In the genomic region with DNA sequence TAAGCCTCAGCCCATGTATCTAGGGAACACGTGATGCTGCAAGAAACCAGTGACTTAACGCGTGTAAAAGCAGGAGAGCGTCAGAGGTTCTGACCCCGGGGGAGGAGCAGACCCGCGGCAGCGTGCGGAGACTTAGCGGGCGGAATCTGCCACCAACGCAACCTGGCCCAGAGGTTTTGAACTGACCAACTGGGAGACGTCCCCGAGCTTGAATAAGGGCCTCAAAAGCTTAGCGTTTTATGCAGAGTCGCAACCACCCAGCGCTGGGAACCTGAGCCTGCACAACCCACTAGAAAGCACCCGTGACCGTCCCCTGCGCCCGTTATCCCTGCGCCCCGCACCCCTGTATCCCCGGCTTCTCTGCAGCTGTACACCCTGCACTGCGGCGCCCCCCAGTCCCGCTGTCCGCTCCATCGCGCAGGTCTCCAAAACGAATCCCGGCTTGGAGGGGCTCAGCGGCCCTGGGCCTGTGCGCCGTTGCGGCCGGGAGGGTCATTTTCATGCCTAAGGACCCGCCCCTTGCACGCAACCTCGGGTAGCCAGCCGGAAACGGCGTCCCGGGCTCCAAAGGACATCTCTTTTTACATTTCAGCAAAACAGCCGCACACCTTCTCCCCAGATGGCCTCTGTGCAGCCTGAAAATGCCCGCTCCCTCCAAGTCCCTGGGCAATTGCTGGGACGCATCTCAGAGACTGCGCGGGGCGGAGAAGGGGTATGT, we compare ENCODE assay signal across 8 cellular contexts. TPM values are rescaled to one million over a fixed set of nuclear protein-coding genes. Genes with fewer than 3 reads are reported as not detected.
DNase-seq lines count a peak whose midpoint lies in the region; ATAC-seq and TF ChIP-seq lines count a peak whose summit lies in the region.

No MANE protein-coding gene starts in this region.

- ATAC-seq in HG03045 (IDR thresholded peaks at IDR 0.05; ENCODE audit: unreplicated experiment) (peak; percentile 79), omental fat pad (ENCODE audit: low FRiP score) (peak; percentile 91)
- ATAC-seq in activated T-helper 17 cell treated with anti-CD3 and anti-CD28 coated beads, Interleukin-2, amount 50 U/mL, for 72 hours (replicated peaks), result peak; percentile 96

- TF ChIP-seq CTCF in GM12865 (IDR thresholded peaks at IDR 0.05; ENCODE audit: insufficient read depth, low read depth, low read length, missing control alignments), result no peak
- TF ChIP-seq CTCF in omental fat pad (IDR thresholded peaks at IDR 0.05), result no peak

- H3K4me1 Mint-ChIP-seq in activated T-helper 17 cell treated with anti-CD3 and anti-CD28 coated beads, Interleukin-2, amount 50 U/mL, for 72 hours, result peaks cover 7% of the 10 kb centered on the region

- DNase-seq in GM12865 (ENCODE audit: low read depth) (peak; percentile 37), glomerular visceral epithelial cell (ENCODE audit: extremely low spot score) (peak; percentile 8), omental fat pad (ENCODE audit: low spot score) (no peak), KG1 (lab: John Stamatoyannopoulos, UW) (no peak), NCI-H446 (lab: John Stamatoyannopoulos, UW) (no peak), NCI-H1417 treated with DMSO at 0.1 percent for 48 hours (lab: John Stamatoyannopoulos, UW) (no peak)

- H3K36me3 Mint-ChIP-seq in activated T-helper 17 cell treated with anti-CD3 and anti-CD28 coated beads, Interleukin-2, amount 50 U/mL, for 72 hours (ENCODE audit: low read depth), result no peaks in the 10 kb centered on the region

- H3K9me3 Mint-ChIP-seq in activated T-helper 17 cell treated with anti-CD3 and anti-CD28 coated beads, Interleukin-2, amount 50 U/mL, for 72 hours, result no peaks in the 10 kb centered on the region

- H3K27me3 Mint-ChIP-seq in activated T-helper 17 cell treated with anti-CD3 and anti-CD28 coated beads, Interleukin-2, amount 50 U/mL, for 72 hours, result peaks cover 36% of the 10 kb centered on the region

- peak overlapping the region; percentile 83 for H3K4me3 Mint-ChIP-seq in activated T-helper 17 cell treated with anti-CD3 and anti-CD28 coated beads, Interleukin-2, amount 50 U/mL, for 72 hours

- H3K27ac Mint-ChIP-seq in activated T-helper 17 cell treated with anti-CD3 and anti-CD28 coated beads, Interleukin-2, amount 50 U/mL, for 72 hours, result peak overlapping the region; percentile 44

- H3K4me3 ChIP-seq in GM12865 (ENCODE audit: low read depth, low read length), result peak overlapping the region; percentile 43

RNA-seq across cellular contexts. Expression of gene TRIM17, which starts 29.4 kb away (rescaled TPM):
- total RNA-seq in activated T-helper 17 cell treated with anti-CD3 and anti-CD28 coated beads, Interleukin-2, amount 50 U/mL, for 72 hours, result 1 to 10 TPM; 1.7 to 1.9 TPM
- 1 to 10 TPM in 2 of 4 donors, under 1 TPM in 1, not detected in 1; 0.96 to 3.3 (median 1.7) TPM for total RNA-seq in omental fat pad

RNA-seq across cellular contexts. Expression of gene TRIM11, which starts 39.4 kb away (rescaled TPM):
- 10 to 100 TPM; 41.7 to 48.6 TPM for total RNA-seq in activated T-helper 17 cell treated with anti-CD3 and anti-CD28 coated beads, Interleukin-2, amount 50 U/mL, for 72 hours
- total RNA-seq in omental fat pad, result 10 to 100 TPM; 11.3 to 23.5 (median 15.8) TPM

RNA-seq across cellular contexts. Expression of gene RNF187, which starts 41.2 kb away (rescaled TPM):
- total RNA-seq in activated T-helper 17 cell treated with anti-CD3 and anti-CD28 coated beads, Interleukin-2, amount 50 U/mL, for 72 hours, result 100 to 1,000 TPM in 1 of 2 donors, 10 to 100 TPM in 1; 92.7 to 111 TPM
- total RNA-seq in omental fat pad, result 10 to 100 TPM; 20.8 to 26.5 (median 23.5) TPM

Comparison
In these comparisons a context has a peak if more than half of its experiments do, and no peak if none do; other contexts are left out.
1. DNase-seq: peak in GM12865 (single experiment) and glomerular visceral epithelial cell (single experiment); none in omental fat pad (single experiment), KG1 (single experiment), NCI-H446 (0 of 2) and NCI-H1417 treated with DMSO at 0.1 percent for 48 hours (single experiment).
2. Peak in every context shown above with its lines, with median percentiles within 50 percentile points of each other: ATAC-seq.